1 cellular context compared by ENCODE assay signal in the genomic region with DNA sequence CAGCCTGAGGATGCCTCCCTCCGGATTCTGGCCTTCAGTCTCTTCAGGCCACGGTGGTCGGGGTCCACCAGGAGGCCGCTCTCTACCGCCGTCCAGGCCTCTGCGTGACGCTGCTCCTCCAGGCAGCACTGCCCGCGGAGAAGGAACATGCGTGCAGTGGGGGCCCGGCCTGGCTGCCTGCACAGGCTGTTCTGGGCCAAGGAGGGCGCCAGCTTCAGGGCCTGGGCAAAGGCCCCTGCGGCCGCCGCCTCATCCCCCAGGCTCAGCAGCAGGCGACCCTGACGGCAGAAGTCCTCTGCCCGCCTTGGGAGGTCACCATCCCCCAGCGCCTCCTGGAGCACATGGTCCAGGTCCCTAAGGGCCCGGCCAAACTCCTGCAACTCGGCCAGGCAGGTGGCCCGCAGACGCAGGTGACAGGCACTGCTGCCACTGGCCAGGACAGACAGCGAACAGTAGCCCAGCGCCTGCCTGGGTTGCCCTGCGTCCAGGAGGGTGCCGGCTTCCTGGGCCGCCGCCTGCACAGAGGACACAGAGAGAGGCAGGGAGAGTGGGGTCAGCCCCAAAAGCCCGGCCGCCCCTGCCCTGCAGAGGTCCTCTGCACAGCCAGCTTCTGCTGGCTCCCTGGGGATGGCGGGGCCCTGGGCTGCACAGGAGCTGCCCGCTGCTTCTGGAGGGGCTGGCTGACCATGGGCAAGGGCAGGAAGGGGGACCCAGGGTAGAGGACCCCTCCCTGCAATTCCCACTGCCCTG.
TF ChIP-seq lines count a peak whose summit lies in the region.

No MANE protein-coding gene starts in this region.

TF ChIP-seq in K562, 482 proteins besides CTCF, POLR2A, EP300 and RAD21 (continued from another document):
- TF ChIP-seq, protein P1, sequence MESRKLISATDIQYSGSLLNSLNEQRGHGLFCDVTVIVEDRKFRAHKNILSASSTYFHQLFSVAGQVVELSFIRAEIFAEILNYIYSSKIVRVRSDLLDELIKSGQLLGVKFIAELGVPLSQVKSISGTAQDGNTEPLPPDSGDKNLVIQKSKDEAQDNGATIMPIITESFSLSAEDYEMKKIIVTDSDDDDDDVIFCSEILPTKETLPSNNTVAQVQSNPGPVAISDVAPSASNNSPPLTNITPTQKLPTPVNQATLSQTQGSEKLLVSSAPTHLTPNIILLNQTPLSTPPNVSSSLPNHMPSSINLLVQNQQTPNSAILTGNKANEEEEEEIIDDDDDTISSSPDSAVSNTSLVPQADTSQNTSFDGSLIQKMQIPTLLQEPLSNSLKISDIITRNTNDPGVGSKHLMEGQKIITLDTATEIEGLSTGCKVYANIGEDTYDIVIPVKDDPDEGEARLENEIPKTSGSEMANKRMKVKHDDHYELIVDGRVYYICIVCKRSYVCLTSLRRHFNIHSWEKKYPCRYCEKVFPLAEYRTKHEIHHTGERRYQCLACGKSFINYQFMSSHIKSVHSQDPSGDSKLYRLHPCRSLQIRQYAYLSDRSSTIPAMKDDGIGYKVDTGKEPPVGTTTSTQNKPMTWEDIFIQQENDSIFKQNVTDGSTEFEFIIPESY (CRISPR knock-in tag; IDR thresholded peaks at IDR 0.05) = peak; percentile 91
- TF ChIP-seq XRCC5 (IDR thresholded peaks at IDR 0.05; ENCODE audit: low read depth, low read length) (no peak), HMGN3 (IDR thresholded peaks at IDR 0.05; ENCODE audit: borderline replicate concordance, extremely low read depth, insufficient read length, low read depth, low read length) (peak; percentile 14)
